ENCODE assay signal across 12 cellular contexts in the genomic region with DNA sequence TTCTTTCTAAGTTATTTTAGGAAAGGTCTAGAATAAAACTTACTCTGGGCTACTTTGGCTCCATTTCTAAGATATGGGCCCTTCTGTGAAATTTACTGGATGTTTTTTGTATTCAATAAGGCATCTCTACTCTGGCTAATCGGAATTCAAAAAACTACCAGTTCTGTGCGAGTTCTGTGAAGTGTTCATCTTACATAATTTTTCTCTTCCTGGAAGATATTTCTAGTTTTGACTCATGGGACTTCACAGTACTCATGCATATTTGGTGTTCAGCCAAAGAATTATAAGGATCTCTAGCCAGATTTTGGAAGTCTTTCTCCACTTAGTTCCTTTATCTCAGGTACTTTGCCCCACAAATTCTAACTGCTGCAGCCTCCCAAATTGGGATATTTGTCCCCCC. TPM values are rescaled to one million over a fixed set of nuclear protein-coding genes. Genes with fewer than 3 reads are reported as not detected.
A peak's percentile ranks its signal among the peaks of the same experiment; 100 is the strongest.
DNase-seq lines count a peak whose midpoint lies in the region; ATAC-seq and TF ChIP-seq lines count a peak whose summit lies in the region.
"Had no signal": no experiment of that assay in that cellular context is flagged by ENCODE, and none has a peak within 500 bp of the region (broad histone marks: within the 10 kb centered on the region; RNA-seq: fewer than 3 reads in every experiment).

No MANE protein-coding gene starts in this region.

- H3K9me3 Mint-ChIP-seq in activated CD8-positive, alpha-beta T cell treated with anti-CD3 and anti-CD28 coated beads, Interleukin-2, amount 10 ng/mL, durations not matched to agents 7 days and 5 days (ENCODE audit: insufficient read depth) = no peaks in the 10 kb centered on the region

- H3K4me3 ChIP-seq in right atrium auricular region = no peak overlapping the region
- no peak overlapping the region for H3K4me3 ChIP-seq in uterus

- H3K36me3 Mint-ChIP-seq in activated CD8-positive, alpha-beta T cell treated with anti-CD3 and anti-CD28 coated beads, Interleukin-2, amount 10 ng/mL, durations not matched to agents 7 days and 5 days (ENCODE audit: low read depth) = peaks cover 3% of the 10 kb centered on the region

- no peaks in the 10 kb centered on the region for H3K27me3 ChIP-seq in right atrium auricular region
- no peaks in the 10 kb centered on the region for H3K27me3 ChIP-seq in uterus

- peak overlapping the region; percentile 62 for H3K27ac Mint-ChIP-seq in activated CD8-positive, alpha-beta T cell treated with anti-CD3 and anti-CD28 coated beads, Interleukin-2, amount 10 ng/mL, durations not matched to agents 7 days and 5 days
- H3K27ac Mint-ChIP-seq: progenitor cell of endocrine pancreas had no signal

- H3K4me1 ChIP-seq in right atrium auricular region (peaks cover 0 to 10% of the 10 kb centered on the region in 2 donors), uterus (no peaks in the 10 kb centered on the region)

- H3K9me3 ChIP-seq in right atrium auricular region = no peaks in the 10 kb centered on the region
- H3K9me3 ChIP-seq in uterus = no peaks in the 10 kb centered on the region

- H3K27ac ChIP-seq in right atrium auricular region (peak overlapping the region in 1 of 2 donors; percentile 56), uterus (peak overlapping the region; percentile 64 to 65)

- TF ChIP-seq CTCF in right atrium auricular region (IDR thresholded peaks at IDR 0.05) = no peak
- no peak for TF ChIP-seq CTCF in uterus (IDR thresholded peaks at IDR 0.05)

- TF ChIP-seq POLR2A in uterus (IDR thresholded peaks at IDR 0.05) = no peak

- POLR2A ChIA-PET in activated CD8-positive, alpha-beta T cell treated with anti-CD3 and anti-CD28 coated beads, Interleukin-2, amount 10 ng/mL, durations not matched to agents 7 days and 5 days (lab: Charles Lee) = interaction anchor here (0.7 to 2.2 kb wide), 4 partner anchors 17 to 46 kb away, joined by 3 to 13 read pairs (median 3); partner anchors contain the start of gene MBNL1

- H3K4me3 Mint-ChIP-seq in activated CD8-positive, alpha-beta T cell treated with anti-CD3 and anti-CD28 coated beads, Interleukin-2, amount 10 ng/mL, durations not matched to agents 7 days and 5 days = peak overlapping the region; percentile 51

- intact Hi-C loops in Right ventricle myocardium inferior (cut with DNase I) = no loop called here
- intact Hi-C loops in uterus (cut with DNase I; ENCODE audit: low total_unique reads) = no loop called here

- no peaks in the 10 kb centered on the region for H3K27me3 Mint-ChIP-seq in activated CD8-positive, alpha-beta T cell treated with anti-CD3 and anti-CD28 coated beads, Interleukin-2, amount 10 ng/mL, durations not matched to agents 7 days and 5 days (ENCODE audit: low read depth)

- CTCF ChIA-PET in activated CD8-positive, alpha-beta T cell treated with anti-CD3 and anti-CD28 coated beads, Interleukin-2, amount 10 ng/mL, durations not matched to agents 7 days and 5 days (lab: Charles Lee) = interaction anchor here (1.0 to 1.8 kb wide), 3 partner anchors 11 to 21 kb away, joined by 4 to 9 read pairs (median 4); no protein-coding TSS in a partner anchor

- peaks cover 64% of the 10 kb centered on the region for H3K4me1 Mint-ChIP-seq in activated CD8-positive, alpha-beta T cell treated with anti-CD3 and anti-CD28 coated beads, Interleukin-2, amount 10 ng/mL, durations not matched to agents 7 days and 5 days (ENCODE audit: low read depth)

- H3K36me3 ChIP-seq in right atrium auricular region = no peaks in the 10 kb centered on the region
- no peaks in the 10 kb centered on the region for H3K36me3 ChIP-seq in uterus

- DNase-seq in Right ventricle myocardium inferior (ENCODE audit: missing footprints) = no peak
- DNase-seq in right atrium auricular region (ENCODE audit: low spot score) = no peak
- DNase-seq in activated CD8-positive, alpha-beta T cell treated with anti-CD3 and anti-CD28 coated beads, Interleukin-2, amount 10 ng/mL, durations not matched to agents 7 days and 5 days = no peak
- peak; percentile 59 for DNase-seq in hepatic stellate cell (ENCODE audit: low spot score)
- no peak for DNase-seq in uterus
- DNase-seq in ureter (ENCODE audit: low spot score) = no peak
- no peak for DNase-seq in pons (ENCODE audit: low spot score)
- no peak for DNase-seq in stimulated activated CD4-positive, alpha-beta T cell treated with anti-CD3 and anti-CD28 coated beads, Interleukin-4, amount 100 ng/mL, for 1 hour
- DNase-seq: central memory CD4-positive, alpha-beta T cell; DND-41 had no signal

- peak; percentile 71 for ATAC-seq in Right ventricle myocardium inferior
- no peak for ATAC-seq in activated CD8-positive, alpha-beta T cell treated with anti-CD3 and anti-CD28 coated beads, Interleukin-2, amount 10 ng/mL, durations not matched to agents 7 days and 5 days
- ATAC-seq: Panc1 had no signal

RNA-seq across cellular contexts. Expression of gene MBNL1, which starts 46.4 kb away (rescaled TPM):
- total RNA-seq in Right ventricle myocardium inferior = 180 TPM
- 100 to 1,000 TPM; 199 to 327 TPM for total RNA-seq in right atrium auricular region
- total RNA-seq in activated CD8-positive, alpha-beta T cell treated with anti-CD3 and anti-CD28 coated beads, Interleukin-2, amount 10 ng/mL, durations not matched to agents 7 days and 5 days = 100 to 1,000 TPM; 469 to 504 TPM
- total RNA-seq in uterus = 100 to 1,000 TPM; 219 to 470 (median 243) TPM
- total RNA-seq in ureter = 223 TPM
